ENCODE assay signal across 9 cellular contexts in the genomic region with DNA sequence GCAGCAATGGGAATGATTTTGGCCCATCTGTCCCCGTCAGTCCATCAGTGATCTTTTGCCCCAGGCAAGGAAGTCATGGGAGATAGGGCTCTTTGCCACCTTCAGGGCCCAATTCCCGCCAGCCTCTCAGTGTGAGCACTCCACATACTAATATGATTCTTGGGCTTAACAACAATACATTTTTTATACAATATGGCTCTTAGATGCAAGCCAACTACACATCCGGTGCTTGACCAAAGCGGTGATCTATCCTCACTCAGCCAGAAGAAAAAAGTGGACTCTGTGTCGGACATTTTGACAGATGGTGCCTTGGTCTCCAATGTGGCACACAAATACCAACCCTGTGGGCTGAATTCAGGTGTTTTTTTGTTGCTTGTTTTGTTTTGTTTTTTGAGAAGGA.
"Had no signal": no experiment of that assay in that cellular context is flagged by ENCODE, and none has a peak within 500 bp of the region (broad histone marks: within the 10 kb centered on the region; RNA-seq: fewer than 3 reads in every experiment).

No MANE protein-coding gene starts in this region.

- H3K4me3 ChIP-seq: GM23248, HAP-1 had no signal

- H3K27ac Mint-ChIP-seq: HFFc6, IgD-negative memory B cell had no signal

- H3K36me3 ChIP-seq: HAP-1 had no signal

- H3K4me3 Mint-ChIP-seq: HFFc6, IgD-negative memory B cell had no signal

- H3K9me3 Mint-ChIP-seq: HFFc6, IgD-negative memory B cell had no signal

- H3K9me3 ChIP-seq: HAP-1 had no signal

- H3K4me1 ChIP-seq: HAP-1 had no signal

- ATAC-seq: HCT116, HepG2 had no signal

- DNase-seq: GM23248, GOT3, H7, HFFc6 had no signal

- H3K27ac ChIP-seq: GM23248, HL-60 had no signal
